Comparison of ENCODE assay signal across 21 cellular contexts in the genomic region with DNA sequence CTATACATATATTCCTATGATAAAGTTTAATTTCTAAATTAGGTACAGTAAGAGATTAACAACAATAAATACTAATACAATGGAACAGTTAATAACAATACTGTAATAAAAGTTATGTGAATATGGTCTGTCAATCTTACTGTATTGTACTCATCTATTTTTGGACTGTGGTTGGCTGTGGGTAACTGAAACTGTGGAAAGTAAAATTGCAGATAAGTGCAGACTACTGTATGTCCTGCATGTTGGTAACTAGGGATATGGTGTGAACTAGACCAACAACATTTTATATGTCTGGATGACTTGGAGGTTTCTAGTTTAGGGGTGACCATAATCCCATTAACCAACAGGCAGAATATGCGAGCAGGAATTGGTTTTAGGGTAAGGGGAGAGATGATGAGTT.
"Had no signal": no experiment of that assay in that cellular context is flagged by ENCODE, and none has a peak within 500 bp of the region (broad histone marks: within the 10 kb centered on the region; RNA-seq: fewer than 3 reads in every experiment).

No MANE protein-coding gene starts in this region.

- H3K9me3 Mint-ChIP-seq: activated CD4-positive, alpha-beta T cell treated with anti-CD3 and anti-CD28 coated beads, Interleukin-2, amount 10 ng/mL, durations not matched to agents 7 days and 5 days; activated naive CD4-positive, alpha-beta T cell treated with anti-CD3 and anti-CD28 coated beads, Interleukin-2, amount 10 ng/mL, durations not matched to agents 7 days and 5 days; activated T-cell treated with anti-CD3 and anti-CD28 coated beads, Interleukin-2, amount 50 U/mL, for 4 hours; T-helper 2 cell treated with Interferon-gamma antibody and Interleukin-4, amounts not matched to agents 5 μg/mL and 100 μg/mL, for 36 hours had no signal

- H3K4me3 Mint-ChIP-seq: activated CD4-positive, alpha-beta T cell treated with anti-CD3 and anti-CD28 coated beads, Interleukin-2, amount 10 ng/mL, durations not matched to agents 7 days and 5 days; activated naive CD4-positive, alpha-beta T cell treated with anti-CD3 and anti-CD28 coated beads, Interleukin-2, amount 10 ng/mL, durations not matched to agents 7 days and 5 days; activated naive CD8-positive, alpha-beta T cell treated with anti-CD3 and anti-CD28 coated beads, Interleukin-2, amount 50 U/mL, for 24 hours; activated T-cell treated with anti-CD3 and anti-CD28 coated beads, Interleukin-2, amount 50 U/mL, for 4 hours; brain; neural crest cell; T-helper 2 cell treated with Interferon-gamma antibody and Interleukin-4, amounts not matched to agents 5 μg/mL and 100 μg/mL, for 36 hours had no signal

- H3K27me3 Mint-ChIP-seq: activated CD4-positive, alpha-beta T cell treated with anti-CD3 and anti-CD28 coated beads, Interleukin-2, amount 10 ng/mL, durations not matched to agents 7 days and 5 days; activated naive CD4-positive, alpha-beta T cell treated with anti-CD3 and anti-CD28 coated beads, Interleukin-2, amount 10 ng/mL, durations not matched to agents 7 days and 5 days; activated naive CD8-positive, alpha-beta T cell treated with anti-CD3 and anti-CD28 coated beads, Interleukin-2, amount 50 U/mL, for 24 hours; brain had no signal

- H3K4me3 ChIP-seq: left lung, prostate gland, smooth muscle cell, stomach, vagina had no signal

- H3K4me2 ChIP-seq: smooth muscle cell had no signal

- ATAC-seq: activated naive CD8-positive, alpha-beta T cell treated with anti-CD3 and anti-CD28 coated beads, Interleukin-2, amount 50 U/mL, for 24 hours; activated T-cell treated with anti-CD3 and anti-CD28 coated beads, Interleukin-2, amount 50 U/mL, for 4 hours; left lung had no signal

- H3K36me3 Mint-ChIP-seq: activated naive CD4-positive, alpha-beta T cell treated with anti-CD3 and anti-CD28 coated beads, Interleukin-2, amount 10 ng/mL, durations not matched to agents 7 days and 5 days had no signal

- H3K4me1 Mint-ChIP-seq: activated CD4-positive, alpha-beta T cell treated with anti-CD3 and anti-CD28 coated beads, Interleukin-2, amount 10 ng/mL, durations not matched to agents 7 days and 5 days; activated naive CD4-positive, alpha-beta T cell treated with anti-CD3 and anti-CD28 coated beads, Interleukin-2, amount 10 ng/mL, durations not matched to agents 7 days and 5 days had no signal

- H3K36me3 ChIP-seq: left lung, prostate gland, stomach, vagina had no signal

- H3K27ac Mint-ChIP-seq: activated CD4-positive, alpha-beta T cell treated with anti-CD3 and anti-CD28 coated beads, Interleukin-2, amount 10 ng/mL, durations not matched to agents 7 days and 5 days; activated naive CD4-positive, alpha-beta T cell treated with anti-CD3 and anti-CD28 coated beads, Interleukin-2, amount 10 ng/mL, durations not matched to agents 7 days and 5 days; activated naive CD8-positive, alpha-beta T cell treated with anti-CD3 and anti-CD28 coated beads, Interleukin-2, amount 50 U/mL, for 24 hours; brain; T-helper 2 cell treated with Interferon-gamma antibody and Interleukin-4, amounts not matched to agents 5 μg/mL and 100 μg/mL, for 36 hours had no signal

- H3K27me3 ChIP-seq: left lung, stomach, vagina had no signal

- DNase-seq: activated CD4-positive, alpha-beta T cell treated with anti-CD3 and anti-CD28 coated beads, Interleukin-2, amount 10 ng/mL, durations not matched to agents 7 days and 5 days; activated CD8-positive, alpha-beta memory T cell treated with anti-CD3 and anti-CD28 coated beads, Interleukin-2, amount 50 U/mL, for 4 hours; activated effector memory CD4-positive, alpha-beta T cell treated with Interleukin-2 at 50 U/mL for 16 hours; activated naive CD4-positive, alpha-beta T cell treated with anti-CD3 and anti-CD28 coated beads, Interleukin-2, amount 10 ng/mL, durations not matched to agents 7 days and 5 days; activated naive CD8-positive, alpha-beta T cell treated with anti-CD3 and anti-CD28 coated beads, Interleukin-2, amount 50 U/mL, for 24 hours; activated T-cell treated with anti-CD3 and anti-CD28 coated beads, Interleukin-2, amount 50 U/mL, for 4 hours; anterior cingulate cortex; central memory CD4-positive, alpha-beta T cell; left lung; mammary epithelial cell; midbrain; right cardiac atrium; stimulated activated CD4-positive, alpha-beta T cell treated with anti-CD3 and anti-CD28 coated beads, Interleukin-4, amount 100 ng/mL, for 1 hour; stomach; trophoblast cell had no signal

- H3K27ac ChIP-seq: left lung, prostate gland, stomach, vagina had no signal

- H3K9me3 ChIP-seq: left lung, prostate gland, stomach, vagina had no signal
